In the genomic region with DNA sequence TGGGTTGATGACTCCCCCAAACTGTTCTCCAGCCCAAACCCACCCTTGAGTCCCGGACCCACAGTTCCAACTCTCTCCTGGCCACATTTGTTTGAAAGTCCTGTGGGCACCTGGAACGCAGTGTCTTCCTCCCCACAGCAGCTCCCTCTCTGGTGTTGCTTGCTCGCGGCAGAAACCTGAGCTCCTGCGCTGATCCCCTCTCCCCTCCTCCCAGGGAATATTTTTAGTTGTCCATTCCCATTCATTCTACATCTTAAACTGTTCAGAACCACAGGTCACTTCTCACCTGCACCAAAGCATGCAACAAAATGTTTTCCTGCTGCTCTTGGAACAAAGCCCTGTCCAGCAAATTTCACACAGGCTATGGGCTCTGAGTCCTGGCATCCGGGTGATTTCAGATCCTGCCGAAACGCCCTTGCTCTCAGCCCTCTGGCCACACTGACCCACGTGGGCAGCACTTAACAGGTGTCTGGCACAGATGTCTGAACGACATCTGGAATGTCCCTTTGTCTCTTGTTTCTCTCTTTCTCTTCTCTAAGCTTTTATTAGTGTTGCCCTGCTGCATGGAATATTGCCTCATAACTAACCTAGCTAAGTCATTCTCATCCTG, we compare ENCODE assay signal across 3 cellular contexts.
TF ChIP-seq lines count a peak whose summit lies in the region.

No MANE protein-coding gene starts in this region.

TF ChIP-seq in SK-N-SH, 30 proteins besides CTCF, POLR2A, EP300 and RAD21:
- TF ChIP-seq JUND (IDR thresholded peaks at IDR 0.05) (no peak), TCF12 (IDR thresholded peaks at IDR 0.05) (no peak), RCOR1 (IDR thresholded peaks at IDR 0.05; ENCODE audit: low read length) (peak; percentile 52; the same call in 1 of the 2 replicates), SMC3 (IDR thresholded peaks at IDR 0.05; ENCODE audit: low read depth, low read length) (no peak)
- TF ChIP-seq, protein P1, sequence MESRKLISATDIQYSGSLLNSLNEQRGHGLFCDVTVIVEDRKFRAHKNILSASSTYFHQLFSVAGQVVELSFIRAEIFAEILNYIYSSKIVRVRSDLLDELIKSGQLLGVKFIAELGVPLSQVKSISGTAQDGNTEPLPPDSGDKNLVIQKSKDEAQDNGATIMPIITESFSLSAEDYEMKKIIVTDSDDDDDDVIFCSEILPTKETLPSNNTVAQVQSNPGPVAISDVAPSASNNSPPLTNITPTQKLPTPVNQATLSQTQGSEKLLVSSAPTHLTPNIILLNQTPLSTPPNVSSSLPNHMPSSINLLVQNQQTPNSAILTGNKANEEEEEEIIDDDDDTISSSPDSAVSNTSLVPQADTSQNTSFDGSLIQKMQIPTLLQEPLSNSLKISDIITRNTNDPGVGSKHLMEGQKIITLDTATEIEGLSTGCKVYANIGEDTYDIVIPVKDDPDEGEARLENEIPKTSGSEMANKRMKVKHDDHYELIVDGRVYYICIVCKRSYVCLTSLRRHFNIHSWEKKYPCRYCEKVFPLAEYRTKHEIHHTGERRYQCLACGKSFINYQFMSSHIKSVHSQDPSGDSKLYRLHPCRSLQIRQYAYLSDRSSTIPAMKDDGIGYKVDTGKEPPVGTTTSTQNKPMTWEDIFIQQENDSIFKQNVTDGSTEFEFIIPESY (IDR thresholded peaks at IDR 0.05; ENCODE audit: borderline replicate concordance, low read depth): no peak
- TF ChIP-seq, protein P2, sequence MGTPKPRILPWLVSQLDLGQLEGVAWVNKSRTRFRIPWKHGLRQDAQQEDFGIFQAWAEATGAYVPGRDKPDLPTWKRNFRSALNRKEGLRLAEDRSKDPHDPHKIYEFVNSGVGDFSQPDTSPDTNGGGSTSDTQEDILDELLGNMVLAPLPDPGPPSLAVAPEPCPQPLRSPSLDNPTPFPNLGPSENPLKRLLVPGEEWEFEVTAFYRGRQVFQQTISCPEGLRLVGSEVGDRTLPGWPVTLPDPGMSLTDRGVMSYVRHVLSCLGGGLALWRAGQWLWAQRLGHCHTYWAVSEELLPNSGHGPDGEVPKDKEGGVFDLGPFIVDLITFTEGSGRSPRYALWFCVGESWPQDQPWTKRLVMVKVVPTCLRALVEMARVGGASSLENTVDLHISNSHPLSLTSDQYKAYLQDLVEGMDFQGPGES (IDR thresholded peaks at IDR 0.05; ENCODE audit: low read depth, low read length): no peak

TF ChIP-seq in SK-N-SH treated with all-trans-retinoic acid at 6 μM for 48 hours, 23 proteins besides CTCF, POLR2A, EP300 and RAD21:
- TF ChIP-seq GLIS3 (CRISPR knock-in tag; IDR thresholded peaks at IDR 0.05): no peak
- TF ChIP-seq, protein P3, sequence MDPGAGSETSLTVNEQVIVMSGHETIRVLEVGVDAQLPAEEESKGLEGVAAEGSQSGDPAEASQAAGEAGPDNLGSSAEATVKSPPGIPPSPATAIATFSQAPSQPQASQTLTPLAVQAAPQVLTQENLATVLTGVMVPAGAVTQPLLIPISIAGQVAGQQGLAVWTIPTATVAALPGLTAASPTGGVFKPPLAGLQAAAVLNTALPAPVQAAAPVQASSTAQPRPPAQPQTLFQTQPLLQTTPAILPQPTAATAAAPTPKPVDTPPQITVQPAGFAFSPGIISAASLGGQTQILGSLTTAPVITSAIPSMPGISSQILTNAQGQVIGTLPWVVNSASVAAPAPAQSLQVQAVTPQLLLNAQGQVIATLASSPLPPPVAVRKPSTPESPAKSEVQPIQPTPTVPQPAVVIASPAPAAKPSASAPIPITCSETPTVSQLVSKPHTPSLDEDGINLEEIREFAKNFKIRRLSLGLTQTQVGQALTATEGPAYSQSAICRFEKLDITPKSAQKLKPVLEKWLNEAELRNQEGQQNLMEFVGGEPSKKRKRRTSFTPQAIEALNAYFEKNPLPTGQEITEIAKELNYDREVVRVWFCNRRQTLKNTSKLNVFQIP (CRISPR knock-in tag; IDR thresholded peaks at IDR 0.05; ENCODE audit: borderline replicate concordance, low read depth): no peak
- TF ChIP-seq ESRRG (CRISPR knock-in tag; IDR thresholded peaks at IDR 0.05): no peak
- TF ChIP-seq ISL1 (CRISPR knock-in tag; IDR thresholded peaks at IDR 0.05): no peak
- no peak for TF ChIP-seq SNAI2 (CRISPR knock-in tag; IDR thresholded peaks at IDR 0.05)

TF ChIP-seq in GM12878, 131 proteins besides CTCF, POLR2A, EP300 and RAD21:
- TF ChIP-seq TCF12 (IDR thresholded peaks at IDR 0.05; ENCODE audit: low read depth, low read length) (peak; percentile 47; the same call in 1 of the 2 replicates), SIN3A (IDR thresholded peaks at IDR 0.05; ENCODE audit: low read depth, low read length) (no peak)
